ENCODE assay signal across 21 cellular contexts in genomic region chr18:27404855-27405254, GRCh38.
DNase-seq lines count a peak whose midpoint lies in the region; ATAC-seq and TF ChIP-seq lines count a peak whose summit lies in the region.
"Had no signal": no experiment of that assay in that cellular context is flagged by ENCODE, and none has a peak within 500 bp of the region (broad histone marks: within the 10 kb centered on the region; RNA-seq: fewer than 3 reads in every experiment).

No MANE protein-coding gene starts in this region.

- H3K36me3 ChIP-seq in GM23338 (ENCODE audit: insufficient read depth) (no peaks in the 10 kb centered on the region), mammary epithelial cell (ENCODE audit: insufficient read depth, low read length) (no peaks in the 10 kb centered on the region), trophoblast cell (ENCODE audit: control insufficient read depth in 1 of 2, insufficient read depth in 2 of 2, low read length in 2 of 2) (no peaks in the 10 kb centered on the region)

- H3K9ac ChIP-seq in mammary epithelial cell (ENCODE audit: insufficient read depth, low read length), result no peak overlapping the region
- no peak overlapping the region for H3K9ac ChIP-seq in trophoblast cell (ENCODE audit: low read length)

- H3K27me3 ChIP-seq in GM23338 (ENCODE audit: insufficient read depth) (no peaks in the 10 kb centered on the region), mammary epithelial cell (ENCODE audit: insufficient read depth, low read length) (no peaks in the 10 kb centered on the region), trophoblast cell (ENCODE audit: insufficient read depth, low read length) (no peaks in the 10 kb centered on the region)

- intact Hi-C loops in mammary epithelial cell (cut with micrococcal nuclease), result no loop called here

- H3K9me3 Mint-ChIP-seq in GM23338, result no peaks in the 10 kb centered on the region
- peaks cover 0 to 10% of the 10 kb centered on the region in 2 donors for H3K9me3 Mint-ChIP-seq in effector memory CD8-positive, alpha-beta T cell
- H3K9me3 Mint-ChIP-seq: H9 had no signal

- no peak overlapping the region for H3K4me3 Mint-ChIP-seq in GM23338
- H3K4me3 Mint-ChIP-seq in effector memory CD8-positive, alpha-beta T cell, result no peak overlapping the region
- H3K4me3 Mint-ChIP-seq: H9, HFFc6 had no signal

- 67% methylated on average over 1 of the region's 2 CpGs for WGBS in mammary epithelial cell (ENCODE audit: low coverage, missing lambda C conversion rate)
- WGBS in trophoblast cell (ENCODE audit: extremely low coverage, insufficient coverage, insufficient read length), result no CpG with 5 or more reads among the region's 2 CpGs

- TF ChIP-seq CTCF in GM23338 (conservative IDR thresholded peaks at IDR 0.05; ENCODE audit: low read depth in 2 of 2), result no peak
- no peak for TF ChIP-seq CTCF in mammary epithelial cell (conservative IDR thresholded peaks at IDR 0.05 in 1 of 2, IDR thresholded peaks at IDR 0.05 in 1 of 2; ENCODE audit: extremely low read depth in 1 of 2, insufficient read depth in 1 of 2, low read depth in 1 of 2, low read length in 2 of 2)

- H4K12ac ChIP-seq in trophoblast cell (ENCODE audit: low read depth, low read length), result no peak overlapping the region

- no peaks in the 10 kb centered on the region for H3F3A ChIP-seq in GM23338 (replicated peaks; ENCODE audit: low read depth)

- H3K4me2 ChIP-seq in GM23338 (no peak overlapping the region), mammary epithelial cell (ENCODE audit: insufficient read depth, low read depth, low read length) (no peak overlapping the region), trophoblast cell (ENCODE audit: low read length) (no peak overlapping the region)

- no peaks in the 10 kb centered on the region for H4K20me1 ChIP-seq in GM23338 (replicated peaks; ENCODE audit: insufficient read depth)
- H4K20me1 ChIP-seq in mammary epithelial cell (ENCODE audit: insufficient read depth, low read length), result no peaks in the 10 kb centered on the region

- DNase-seq in GM23338 (ENCODE audit: low spot score), result peak; percentile 11
- peak; percentile 38 for DNase-seq in mammary epithelial cell
- DNase-seq in islet precursor cell, result peak; percentile 60
- DNase-seq in trophoblast cell, result peak; percentile 53 to 79
- DNase-seq in COR-L47 (lab: John Stamatoyannopoulos, UW), result no peak
- no peak for DNase-seq in effector memory CD8-positive, alpha-beta T cell
- DNase-seq: H9; HFFc6; KBM-7; MM.1S; NCI-H1048; NCI-H1417; NCI-H1694; NCI-H2029 treated with DMSO at 0.1 percent for 48 hours; NCI-H446 treated with DMSO at 0.1 percent for 48 hours; NCI-H526; NCI-H82; NK-92 treated with Interleukin-12 subunit alpha and Interleukin-12 subunit beta, amount 100 ng/mL, for 24 hours; RPMI8226; SHP77 had no signal

- H2BK5ac ChIP-seq in trophoblast cell (ENCODE audit: low read depth, low read length, poor library complexity), result no peak overlapping the region

- BruUV-seq in mammary epithelial cell (replicated peaks; lab: Mats Ljungman, UMichigan), result no TSS peak

- H3K36me3 Mint-ChIP-seq in GM23338 (ENCODE audit: low read depth), result no peaks in the 10 kb centered on the region
- no peaks in the 10 kb centered on the region for H3K36me3 Mint-ChIP-seq in effector memory CD8-positive, alpha-beta T cell (ENCODE audit: insufficient read depth)

- H3K79me1 ChIP-seq in trophoblast cell (ENCODE audit: low read length), result peaks cover 4% of the 10 kb centered on the region

- H3K4me3 ChIP-seq in GM23338 (no peak overlapping the region), mammary epithelial cell (replicated peaks in 1 of 3; ENCODE audit: insufficient read depth in 1 of 3, low read depth in 2 of 3, low read length in 3 of 3) (no peak overlapping the region), trophoblast cell (ENCODE audit: low read depth, low read length) (no peak overlapping the region)

- ATAC-seq in GM23338 (no peak; the same call in 2 of the 3 replicates), HG03039 (IDR thresholded peaks at IDR 0.05; ENCODE audit: unreplicated experiment) (no peak)
- ATAC-seq in effector memory CD8-positive, alpha-beta T cell (replicated peaks), result no peak

- H3K9me3 ChIP-seq in mammary epithelial cell (replicated peaks; ENCODE audit: insufficient read depth, low read length) (no peaks in the 10 kb centered on the region), trophoblast cell (ENCODE audit: insufficient read depth, low read depth, low read length) (no peaks in the 10 kb centered on the region)

- no peak overlapping the region for H3K4ac ChIP-seq in trophoblast cell (ENCODE audit: low read depth, low read length)

- H3K4me1 ChIP-seq in GM23338 (ENCODE audit: insufficient read depth) (peaks cover 14% of the 10 kb centered on the region; the same call in 1 of the 2 replicates), mammary epithelial cell (ENCODE audit: insufficient read depth, low read length) (no peaks in the 10 kb centered on the region), trophoblast cell (ENCODE audit: control insufficient read depth in 1 of 2, insufficient read depth in 2 of 2, low read length in 2 of 2) (peaks cover 3 to 9% of the 10 kb centered on the region in 2 experiments)

- peaks cover 26% of the 10 kb centered on the region for H3K4me1 Mint-ChIP-seq in GM23338
- no peaks in the 10 kb centered on the region for H3K4me1 Mint-ChIP-seq in effector memory CD8-positive, alpha-beta T cell (ENCODE audit: low read depth in 2 of 2)

- no peak overlapping the region for H3K27ac Mint-ChIP-seq in GM23338
- no peak overlapping the region for H3K27ac Mint-ChIP-seq in effector memory CD8-positive, alpha-beta T cell
- H3K27ac Mint-ChIP-seq: H9, HFFc6 had no signal

- H2AK5ac ChIP-seq in trophoblast cell (ENCODE audit: low read length), result no peak overlapping the region

- H3K18ac ChIP-seq in trophoblast cell (ENCODE audit: low read length), result no peak overlapping the region

- no peak overlapping the region for H4K8ac ChIP-seq in trophoblast cell (ENCODE audit: low read depth, low read length)

- no peak overlapping the region for H3K14ac ChIP-seq in trophoblast cell (ENCODE audit: low read length)

- no peaks in the 10 kb centered on the region for H3K27me3 Mint-ChIP-seq in GM23338 (ENCODE audit: insufficient read depth, low read depth, poor library complexity)
- H3K27me3 Mint-ChIP-seq in effector memory CD8-positive, alpha-beta T cell, result no peaks in the 10 kb centered on the region

- no peaks in the 10 kb centered on the region for H3K9me2 ChIP-seq in GM23338 (ENCODE audit: insufficient read depth)

- H3K27ac ChIP-seq in GM23338 (ENCODE audit: low read depth) (no peak overlapping the region), mammary epithelial cell (ENCODE audit: insufficient read depth, low read depth, low read length) (no peak overlapping the region), trophoblast cell (ENCODE audit: low read depth, low read length) (peak overlapping the region; percentile 66)

- no peak overlapping the region for H2BK12ac ChIP-seq in trophoblast cell (ENCODE audit: low read length)

- in situ Hi-C loops in mammary epithelial cell (cut with MboI; ENCODE audit: low sequenced_read_pairs in 2 of 2), result no loop called here

- dilution Hi-C loops in mammary epithelial cell (cut with HindIII; ENCODE audit: low sequenced_read_pairs), result no loop called here

- no peak overlapping the region for H3K23ac ChIP-seq in trophoblast cell (ENCODE audit: low read length)

- no peak overlapping the region for H4K91ac ChIP-seq in trophoblast cell (ENCODE audit: low read depth, low read length)

- H3K79me2 ChIP-seq in GM23338 (replicated peaks; ENCODE audit: insufficient read depth), result no peaks in the 10 kb centered on the region
- H3K79me2 ChIP-seq in mammary epithelial cell (ENCODE audit: insufficient read depth, low read length), result no peaks in the 10 kb centered on the region
- no peaks in the 10 kb centered on the region for H3K79me2 ChIP-seq in trophoblast cell (ENCODE audit: control insufficient read depth, insufficient read depth, low read length, poor library complexity)

- CTCF ChIA-PET in mammary epithelial cell (lab: Charles Lee; ENCODE audit: low non-redundant PET), result no interaction called here

- H2BK120ac ChIP-seq in trophoblast cell (ENCODE audit: insufficient read depth, low read length, poor library complexity), result peak overlapping the region; percentile 38

- H2AFZ ChIP-seq in GM23338 (0 out of 2 replicates have a peak overlapping the region, but pooled peaks have one; percentile 4), mammary epithelial cell (ENCODE audit: low read depth, low read length) (no peak overlapping the region), trophoblast cell (ENCODE audit: insufficient read depth, low read length, poor library complexity) (no peak overlapping the region)

TF ChIP-seq in GM23338, 12 proteins besides CTCF, POLR2A, EP300 and RAD21:
- TF ChIP-seq REST (IDR thresholded peaks at IDR 0.05; ENCODE audit: unreplicated experiment), result no peak
- TF ChIP-seq JUNB (IDR thresholded peaks at IDR 0.05; ENCODE audit: unreplicated experiment), result no peak
- no peak for TF ChIP-seq EZH2 (IDR thresholded peaks at IDR 0.05; ENCODE audit: low read depth, unreplicated experiment)

Comparison
In these comparisons a context has a peak if more than half of its experiments do, and no peak if none do; other contexts are left out.
1. DNase-seq: peak in GM23338 (single experiment), mammary epithelial cell (single experiment), islet precursor cell (single experiment) and trophoblast cell (2 of 2); none in COR-L47 (single experiment) and effector memory CD8-positive, alpha-beta T cell (0 of 3).